22 cellular contexts compared by ENCODE assay signal in genomic region chr7:2928256-2928612, GRCh38.
"Had no signal": no experiment of that assay in that cellular context is flagged by ENCODE, and none has a peak within 500 bp of the region (broad histone marks: within the 10 kb centered on the region; RNA-seq: fewer than 3 reads in every experiment).

No MANE protein-coding gene starts in this region.

- H3K27me3 Mint-ChIP-seq: activated CD4-positive, alpha-beta memory T cell treated with anti-CD3 and anti-CD28 coated beads for 36 hours; activated CD4-positive, alpha-beta T cell treated with anti-CD3 and anti-CD28 coated beads for 36 hours; activated CD8-positive, alpha-beta memory T cell treated with anti-CD3 and anti-CD28 coated beads, Interleukin-2, amount 10 ng/mL, durations not matched to agents 7 days and 5 days had no signal

- H3K27ac ChIP-seq: body of pancreas, epithelial cell of prostate, prostate gland, right lobe of liver, stomach, thoracic aorta, upper lobe of right lung, WERI-Rb-1 had no signal

- DNase-seq: activated CD4-positive, alpha-beta memory T cell treated with anti-CD3 and anti-CD28 coated beads for 36 hours; activated CD4-positive, alpha-beta T cell treated with anti-CD3 and anti-CD28 coated beads for 36 hours; activated CD8-positive, alpha-beta memory T cell treated with anti-CD3 and anti-CD28 coated beads, Interleukin-2, amount 10 ng/mL, durations not matched to agents 7 days and 5 days; activated T-cell treated with anti-CD3 and anti-CD28 coated beads, Interleukin-2, amount 50 U/mL, for 1 hour; central memory CD4-positive, alpha-beta T cell; effector memory CD4-positive, alpha-beta T cell; foreskin melanocyte; mesendoderm; occipital lobe; stomach; WERI-Rb-1 had no signal

- H3K27ac Mint-ChIP-seq: activated CD4-positive, alpha-beta memory T cell treated with anti-CD3 and anti-CD28 coated beads for 36 hours; activated CD4-positive, alpha-beta T cell treated with anti-CD3 and anti-CD28 coated beads for 36 hours; activated CD8-positive, alpha-beta memory T cell treated with anti-CD3 and anti-CD28 coated beads, Interleukin-2, amount 10 ng/mL, durations not matched to agents 7 days and 5 days; activated T-helper 2 cell treated with anti-CD3 and anti-CD28 coated beads, Interferon-gamma antibody, Interleukin-2, Interleukin-4, amounts not matched to agents 10 μg/mL and 5 μg/mL and 100 μg/mL, durations not matched to agents 14 hours and 24 hours and 36 hours; dendritic cell treated with granulocyte-macrophage colony-stimulating factor and Interleukin-4, amounts not matched to agents 40 ng/mL and 50 ng/mL, for 4 days; nephron; T-helper 1 cell treated with Interleukin-12 subunit alpha and Interleukin-12 subunit beta and Interleukin-4 antibody, amounts not matched to agents 30 μg/mL and 1 μg/mL, for 36 hours had no signal

- H3K4me3 Mint-ChIP-seq: activated CD4-positive, alpha-beta memory T cell treated with anti-CD3 and anti-CD28 coated beads for 36 hours; activated CD4-positive, alpha-beta T cell treated with anti-CD3 and anti-CD28 coated beads for 36 hours; activated CD8-positive, alpha-beta memory T cell treated with anti-CD3 and anti-CD28 coated beads, Interleukin-2, amount 10 ng/mL, durations not matched to agents 7 days and 5 days; dendritic cell treated with granulocyte-macrophage colony-stimulating factor and Interleukin-4, amounts not matched to agents 40 ng/mL and 50 ng/mL, for 4 days; nephron; T-helper 1 cell treated with Interleukin-12 subunit alpha and Interleukin-12 subunit beta and Interleukin-4 antibody, amounts not matched to agents 30 μg/mL and 1 μg/mL, for 36 hours had no signal

- H3K36me3 ChIP-seq: prostate gland, right lobe of liver, thoracic aorta, upper lobe of right lung, WERI-Rb-1 had no signal

- H3K27me3 ChIP-seq: body of pancreas, right lobe of liver, upper lobe of right lung had no signal

- H3K9me3 ChIP-seq: body of pancreas, prostate gland, right lobe of liver, stomach, thoracic aorta, upper lobe of right lung had no signal

- H3K4me3 ChIP-seq: body of pancreas, prostate gland, right lobe of liver, stomach, thoracic aorta, upper lobe of right lung had no signal

- ATAC-seq: activated CD4-positive, alpha-beta T cell treated with anti-CD3 and anti-CD28 coated beads for 36 hours; activated CD8-positive, alpha-beta memory T cell treated with anti-CD3 and anti-CD28 coated beads, Interleukin-2, amount 10 ng/mL, durations not matched to agents 7 days and 5 days; activated naive CD4-positive, alpha-beta T cell treated with anti-CD3 and anti-CD28 coated beads, Interleukin-2, amount 50 U/mL, for 72 hours; body of pancreas; upper lobe of right lung had no signal

- H3K9me3 Mint-ChIP-seq: activated CD4-positive, alpha-beta memory T cell treated with anti-CD3 and anti-CD28 coated beads for 36 hours; activated naive CD4-positive, alpha-beta T cell treated with anti-CD3 and anti-CD28 coated beads, Interleukin-2, amount 50 U/mL, for 72 hours; activated T-helper 2 cell treated with anti-CD3 and anti-CD28 coated beads, Interferon-gamma antibody, Interleukin-2, Interleukin-4, amounts not matched to agents 10 μg/mL and 5 μg/mL and 100 μg/mL, durations not matched to agents 14 hours and 24 hours and 36 hours; dendritic cell treated with granulocyte-macrophage colony-stimulating factor and Interleukin-4, amounts not matched to agents 40 ng/mL and 50 ng/mL, for 4 days; nephron; T-helper 1 cell treated with Interleukin-12 subunit alpha and Interleukin-12 subunit beta and Interleukin-4 antibody, amounts not matched to agents 30 μg/mL and 1 μg/mL, for 36 hours had no signal

- H3K4me1 ChIP-seq: body of pancreas, prostate gland, right lobe of liver, stomach, upper lobe of right lung had no signal

- H3K4me1 Mint-ChIP-seq: activated CD8-positive, alpha-beta memory T cell treated with anti-CD3 and anti-CD28 coated beads, Interleukin-2, amount 10 ng/mL, durations not matched to agents 7 days and 5 days had no signal
